ENCODE assay signal across 8 cellular contexts in the genomic region with DNA sequence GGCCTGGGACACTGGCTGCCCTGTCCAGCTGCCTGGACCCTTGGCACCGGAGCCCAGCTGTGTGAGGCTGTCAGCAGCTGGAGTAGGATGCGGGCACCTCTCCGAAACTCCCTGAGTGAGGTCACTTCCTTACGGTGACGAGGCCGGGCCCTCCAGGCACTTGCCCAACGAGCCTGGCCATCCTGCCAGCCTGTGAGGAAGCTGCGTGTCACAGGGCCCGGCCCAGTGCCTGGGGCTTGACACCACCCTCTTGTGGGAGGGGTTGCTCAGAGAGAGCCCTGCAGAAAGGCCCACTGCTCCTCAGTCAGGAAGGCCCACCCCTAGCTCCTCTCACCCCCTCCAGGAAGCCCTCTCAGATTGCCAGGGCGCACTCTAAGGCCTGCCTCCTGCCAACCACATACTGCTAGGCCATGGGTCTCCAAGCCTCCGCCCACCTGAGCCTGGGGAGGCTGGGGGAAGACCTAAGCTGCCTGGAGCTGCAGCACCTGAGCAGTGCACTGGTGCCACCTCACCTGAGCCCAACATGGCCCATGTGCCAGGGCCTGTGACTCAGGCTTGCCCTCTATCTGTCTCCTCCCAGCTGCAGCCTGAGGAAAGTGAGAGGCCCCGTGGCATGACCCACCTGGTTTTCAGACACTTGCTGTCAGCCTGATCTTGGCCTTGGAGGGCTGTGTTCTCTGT. TPM values are rescaled to one million over a fixed set of nuclear protein-coding genes. Genes with fewer than 3 reads are reported as not detected.
A peak's percentile ranks its signal among the peaks of the same experiment; 100 is the strongest.
DNase-seq lines count a peak whose midpoint lies in the region; ATAC-seq and TF ChIP-seq lines count a peak whose summit lies in the region.

No MANE protein-coding gene starts in this region.

- ATAC-seq in HG03565 (IDR thresholded peaks at IDR 0.05; ENCODE audit: unreplicated experiment) (no peak), left lobe of liver (no peak)

- no peak overlapping the region for H3K27ac ChIP-seq in prostate gland

- DNase-seq in COLO829 (ENCODE audit: low spot score) (peak; percentile 43), HUDEP-2 (lab: John Stamatoyannopoulos, UW; ENCODE audit: unreplicated experiment in 76 of 76) (peak in 67 of 76 experiments; percentile 14 to 84 (median 62)), fibroblast of peridontal ligament (ENCODE audit: extremely low read depth) (peak; percentile 82), prostate gland (ENCODE audit: low spot score) (no peak), left lobe of liver (ENCODE audit: low spot score) (no peak), GM10266 (ENCODE audit: extremely low spot score) (no peak)
- DNase-seq in activated CD4-positive, CD25-positive, alpha-beta regulatory T cell treated with anti-CD3 and anti-CD28 coated beads, Interleukin-2, amount 50 U/mL, for 72 hours, result peak; percentile 62

- WGBS in prostate gland, result 31% methylated on average over 10 of the region's 12 CpGs

- TF ChIP-seq POLR2A in prostate gland (IDR thresholded peaks at IDR 0.05), result peak; percentile 73

- intact Hi-C loops in prostate gland (cut with DNase I), result no loop called here

- H3K27me3 ChIP-seq in prostate gland (replicated peaks; ENCODE audit: insufficient read depth), result no peaks in the 10 kb centered on the region

- no peaks in the 10 kb centered on the region for H3K36me3 ChIP-seq in prostate gland

- TF ChIP-seq CTCF in prostate gland (IDR thresholded peaks at IDR 0.05) (no peak), GM10266 (IDR thresholded peaks at IDR 0.05; ENCODE audit: control insufficient read depth, insufficient read depth, low read depth, missing control alignments) (no peak)

- H3K9me3 ChIP-seq in prostate gland, result no peaks in the 10 kb centered on the region

- no peaks in the 10 kb centered on the region for H3K4me1 ChIP-seq in prostate gland (replicated peaks)

- no peak overlapping the region for H3K4me3 ChIP-seq in prostate gland

RNA-seq across cellular contexts. Expression of a gene that starts 4.3 kb away (rescaled TPM):
- total RNA-seq in prostate gland (10 to 100 TPM; 12.4 to 20.4 TPM), left lobe of liver (1.3 TPM)

RNA-seq across cellular contexts. Expression of a gene that starts 47.9 kb away (rescaled TPM):
- total RNA-seq in prostate gland, result 10 to 100 TPM; 36.5 to 42.7 TPM
- total RNA-seq in left lobe of liver, result 8.4 TPM

RNA-seq across cellular contexts. Expression of a gene that starts 58.6 kb away (rescaled TPM):
- total RNA-seq in prostate gland (100 to 1,000 TPM; 103 to 131 TPM), left lobe of liver (42.2 TPM)

Comparison
In these comparisons a context has a peak if more than half of its experiments do, and no peak if none do; other contexts are left out.
1. DNase-seq: peak in COLO829 (single experiment), HUDEP-2 (67 of 76), activated CD4-positive, CD25-positive, alpha-beta regulatory T cell treated with anti-CD3 and anti-CD28 coated beads, Interleukin-2, amount 50 U/mL, for 72 hours (single experiment) and fibroblast of peridontal ligament (single experiment); none in prostate gland (single experiment), left lobe of liver (single experiment) and GM10266 (single experiment).